10 cellular contexts compared by ENCODE assay signal in the genomic region with DNA sequence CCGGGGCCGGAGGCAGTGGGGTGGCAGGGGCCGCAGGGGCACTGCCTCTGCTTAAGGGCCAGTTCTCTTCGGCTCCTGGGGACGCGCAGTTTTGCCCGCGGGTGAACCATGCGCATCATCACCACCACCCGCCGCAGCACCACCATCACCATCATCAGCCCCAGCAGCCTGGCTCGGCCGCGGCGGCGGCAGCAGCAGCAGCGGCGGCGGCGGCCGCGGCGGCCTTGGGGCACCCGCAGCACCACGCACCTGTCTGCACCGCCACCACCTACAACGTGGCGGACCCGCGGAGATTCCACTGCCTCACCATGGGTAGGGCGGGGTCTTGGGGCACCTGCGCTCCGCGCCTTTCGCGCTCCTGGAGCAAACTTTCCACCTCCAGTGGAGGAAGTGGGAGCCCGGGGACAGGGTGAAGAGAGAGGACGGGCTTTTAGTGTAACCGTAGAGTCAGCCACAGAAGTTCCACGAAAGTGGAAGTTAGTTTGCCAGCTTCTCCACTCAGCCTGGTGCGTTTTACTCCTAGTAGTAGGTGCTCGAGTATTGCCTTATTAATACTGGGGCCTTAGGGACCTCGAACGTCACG. TPM values are rescaled to one million over a fixed set of nuclear protein-coding genes. Genes with fewer than 3 reads are reported as not detected.
DNase-seq lines count a peak whose midpoint lies in the region; ATAC-seq and TF ChIP-seq lines count a peak whose summit lies in the region.
"Had no signal": no experiment of that assay in that cellular context is flagged by ENCODE, and none has a peak within 500 bp of the region (broad histone marks: within the 10 kb centered on the region; RNA-seq: fewer than 3 reads in every experiment).

No MANE protein-coding gene starts in this region.

- DNase-seq in NCI-H146 (lab: John Stamatoyannopoulos, UW) (peak; percentile 65), NCI-H146 treated with DMSO at 0.1 percent for 48 hours (lab: John Stamatoyannopoulos, UW; ENCODE audit: unreplicated experiment) (no peak), left ventricle myocardium inferior (no peak), ecto neural progenitor cell (ENCODE audit: low spot score) (no peak), NCI-H510A (lab: John Stamatoyannopoulos, UW) (no peak)
- peak; percentile 24 for DNase-seq in activated CD4-positive, alpha-beta memory T cell treated with anti-CD3 and anti-CD28 coated beads for 36 hours
- DNase-seq: C1 segment of cervical spinal cord had no signal

- H3K4me3 Mint-ChIP-seq in activated CD4-positive, alpha-beta memory T cell treated with anti-CD3 and anti-CD28 coated beads for 36 hours = peak overlapping the region; percentile 52
- H3K4me3 Mint-ChIP-seq in stimulated activated memory B cell treated with anti-CD40 and anti-IgM and Interleukin-4, amounts not matched to agents 10 μg/mL and 1 μg/mL and 100 μg/mL, for 72 hours = peak overlapping the region; percentile 52

- intact Hi-C loops in activated CD4-positive, alpha-beta memory T cell treated with anti-CD3 and anti-CD28 coated beads for 36 hours (cut with micrococcal nuclease) = loop anchor here (5.0 kb wide), 1 partner anchor 193 kb away; no protein-coding TSS in a partner anchor
- intact Hi-C loops in left ventricle myocardium inferior (cut with micrococcal nuclease) = no loop called here

- POLR2A ChIA-PET in activated CD4-positive, alpha-beta memory T cell treated with anti-CD3 and anti-CD28 coated beads for 36 hours (lab: Charles Lee) = no interaction called here

- peaks cover 100% of the 10 kb centered on the region for H3K27me3 ChIP-seq in left ventricle myocardium inferior (ENCODE audit: low read depth)

- H3K27me3 Mint-ChIP-seq in activated CD4-positive, alpha-beta memory T cell treated with anti-CD3 and anti-CD28 coated beads for 36 hours = peaks cover 81% of the 10 kb centered on the region
- peaks cover 98% of the 10 kb centered on the region for H3K27me3 Mint-ChIP-seq in stimulated activated memory B cell treated with anti-CD40 and anti-IgM and Interleukin-4, amounts not matched to agents 10 μg/mL and 1 μg/mL and 100 μg/mL, for 72 hours

- H3K4me3 ChIP-seq in left ventricle myocardium inferior = peak overlapping the region; percentile 60

- H3K4me1 Mint-ChIP-seq in activated CD4-positive, alpha-beta memory T cell treated with anti-CD3 and anti-CD28 coated beads for 36 hours (ENCODE audit: low read depth) = peaks cover 42% of the 10 kb centered on the region
- H3K4me1 Mint-ChIP-seq in stimulated activated memory B cell treated with anti-CD40 and anti-IgM and Interleukin-4, amounts not matched to agents 10 μg/mL and 1 μg/mL and 100 μg/mL, for 72 hours = peaks cover 57% of the 10 kb centered on the region

- no peaks in the 10 kb centered on the region for H3K9me3 ChIP-seq in left ventricle myocardium inferior (replicated peaks)

- ATAC-seq in stimulated activated memory B cell treated with anti-CD40 and anti-IgM and Interleukin-4, amounts not matched to agents 10 μg/mL and 1 μg/mL and 100 μg/mL, for 72 hours = peak; percentile 25
- ATAC-seq in HG03442 (IDR thresholded peaks at IDR 0.05; ENCODE audit: unreplicated experiment) = no peak

- no peak overlapping the region for H3K27ac ChIP-seq in left ventricle myocardium inferior (replicated peaks)

- H3K36me3 Mint-ChIP-seq in activated CD4-positive, alpha-beta memory T cell treated with anti-CD3 and anti-CD28 coated beads for 36 hours = no peaks in the 10 kb centered on the region
- no peaks in the 10 kb centered on the region for H3K36me3 Mint-ChIP-seq in stimulated activated memory B cell treated with anti-CD40 and anti-IgM and Interleukin-4, amounts not matched to agents 10 μg/mL and 1 μg/mL and 100 μg/mL, for 72 hours

- H3K36me3 ChIP-seq in left ventricle myocardium inferior = no peaks in the 10 kb centered on the region

- CTCF ChIA-PET in activated CD4-positive, alpha-beta memory T cell treated with anti-CD3 and anti-CD28 coated beads for 36 hours (lab: Charles Lee) = no interaction called here

- peaks cover 47% of the 10 kb centered on the region for H3K4me1 ChIP-seq in left ventricle myocardium inferior

- TF ChIP-seq CTCF in left ventricle myocardium inferior (IDR thresholded peaks at IDR 0.05; ENCODE audit: borderline replicate concordance) = no peak

- no peaks in the 10 kb centered on the region for H3K9me3 Mint-ChIP-seq in activated CD4-positive, alpha-beta memory T cell treated with anti-CD3 and anti-CD28 coated beads for 36 hours
- no peaks in the 10 kb centered on the region for H3K9me3 Mint-ChIP-seq in stimulated activated memory B cell treated with anti-CD40 and anti-IgM and Interleukin-4, amounts not matched to agents 10 μg/mL and 1 μg/mL and 100 μg/mL, for 72 hours

- H3K27ac Mint-ChIP-seq in activated CD4-positive, alpha-beta memory T cell treated with anti-CD3 and anti-CD28 coated beads for 36 hours = no peak overlapping the region
- no peak overlapping the region for H3K27ac Mint-ChIP-seq in stimulated activated memory B cell treated with anti-CD40 and anti-IgM and Interleukin-4, amounts not matched to agents 10 μg/mL and 1 μg/mL and 100 μg/mL, for 72 hours

RNA-seq across cellular contexts. Expression of gene GSX2, which starts 0.7 kb away (rescaled TPM):
- total RNA-seq in activated CD4-positive, alpha-beta memory T cell treated with anti-CD3 and anti-CD28 coated beads for 36 hours = not detected
- total RNA-seq in left ventricle myocardium inferior = not detected
- total RNA-seq: HT1080 had no signal

RNA-seq across cellular contexts. Expression of gene CHIC2, which starts 36.3 kb away (rescaled TPM):
- 10 to 100 TPM; 11.2 to 11.8 TPM for total RNA-seq in activated CD4-positive, alpha-beta memory T cell treated with anti-CD3 and anti-CD28 coated beads for 36 hours
- 9.1 TPM for total RNA-seq in left ventricle myocardium inferior

Comparison
In these comparisons a context has a peak if more than half of its experiments do, and no peak if none do; other contexts are left out.
1. DNase-seq: peak in NCI-H146 (single experiment) and activated CD4-positive, alpha-beta memory T cell treated with anti-CD3 and anti-CD28 coated beads for 36 hours (single experiment); none in NCI-H146 treated with DMSO at 0.1 percent for 48 hours (single experiment), left ventricle myocardium inferior (single experiment), ecto neural progenitor cell (single experiment) and NCI-H510A (single experiment).